In the genomic region with DNA sequence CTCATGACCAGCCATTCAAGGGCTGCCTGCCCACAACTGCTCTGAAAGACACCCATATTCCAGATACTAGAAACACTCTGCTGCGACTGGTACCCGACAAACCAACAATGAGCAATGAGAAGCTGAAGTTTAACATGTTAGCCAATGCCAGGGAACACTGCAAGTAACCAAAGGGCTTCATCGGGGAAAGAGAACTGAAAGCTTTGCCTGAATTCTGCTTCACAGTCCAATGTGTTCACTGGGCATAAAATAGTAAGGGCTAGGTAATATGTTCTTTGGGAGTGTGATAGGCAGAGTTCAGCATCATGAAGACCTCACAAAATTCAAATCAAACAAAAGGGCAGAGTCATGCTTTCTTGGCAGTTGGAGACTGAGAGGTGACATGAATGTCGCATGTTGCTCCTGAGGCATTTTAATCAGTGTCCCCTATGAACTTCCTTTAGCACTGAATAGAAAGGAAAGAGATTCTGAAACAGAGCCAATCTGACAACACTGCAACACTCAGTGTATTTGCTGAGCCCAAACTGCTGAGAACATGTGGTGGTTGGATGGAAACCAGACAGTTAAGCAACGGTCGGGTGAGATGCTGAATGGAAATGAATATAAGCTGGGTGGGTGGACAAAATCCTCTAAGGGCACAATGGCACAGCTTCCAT, we compare ENCODE assay signal across 12 cellular contexts.
DNase-seq lines count a peak whose midpoint lies in the region; ATAC-seq and TF ChIP-seq lines count a peak whose summit lies in the region.
"Had no signal": no experiment of that assay in that cellular context is flagged by ENCODE, and none has a peak within 500 bp of the region (broad histone marks: within the 10 kb centered on the region; RNA-seq: fewer than 3 reads in every experiment).

No MANE protein-coding gene starts in this region.

- H3K9me3 ChIP-seq in HCT116 (ENCODE audit: control insufficient read depth in 1 of 2, insufficient read depth in 1 of 2, low read depth in 1 of 2, low read length in 2 of 2): no peaks in the 10 kb centered on the region
- H3K9me3 ChIP-seq in right lobe of liver: no peaks in the 10 kb centered on the region
- H3K9me3 ChIP-seq: ascending aorta had no signal

- H2AFZ ChIP-seq in HCT116 (ENCODE audit: low read depth, low read length, poor library complexity, severe bottlenecking): no peak overlapping the region

- H3K9ac ChIP-seq in HCT116 (ENCODE audit: low read length): no peak overlapping the region

- ATAC-seq in HCT116 (no peak), right lobe of liver (peak; percentile 93 to 97 (median 94)), HG03378 (IDR thresholded peaks at IDR 0.05; ENCODE audit: unreplicated experiment) (no peak)
- ATAC-seq: activated T-cell treated with anti-CD3 and anti-CD28 coated beads, Interleukin-2, amount 50 U/mL, for 72 hours had no signal

- RAD21 ChIA-PET in HCT116 (lab: Charles Lee; ENCODE audit: low non-redundant PET in 1 of 2, low total read pairs in 2 of 2, uncharacterized antibody in 2 of 2, unreplicated experiment in 2 of 2): no interaction called here

- no peaks in the 10 kb centered on the region for H3K9me2 ChIP-seq in HCT116 (ENCODE audit: insufficient read depth)

- DNase-seq in AG09309 (ENCODE audit: low read depth) (peak; percentile 41), HCT116 (ENCODE audit: low read depth, low spot score) (no peak), brain microvascular endothelial cell (no peak), right lobe of liver (peak in 2 of 3 donors; percentile 22 to 69), DMS79 treated with DMSO at 0.1 percent for 48 hours (lab: John Stamatoyannopoulos, UW) (no peak), kidney tubule cell (ENCODE audit: low spot score) (no peak), GM13977 (ENCODE audit: low spot score) (no peak)
- DNase-seq: activated T-cell treated with anti-CD3 and anti-CD28 coated beads, Interleukin-2, amount 50 U/mL, for 72 hours; NCI-H1048; NCI-H510A treated with DMSO at 0.1 percent for 48 hours had no signal

- in situ Hi-C loops in brain microvascular endothelial cell (cut with HindIII; ENCODE audit: low pct_ligation_motif_present, low sequenced_read_pairs): no loop called here
- in situ Hi-C loops in GM13977 (cut with MboI; ENCODE audit: low pct_unique_long_range_greater_than_20kb, low sequenced_read_pairs, unreplicated experiment): no loop called here

- H3K36me3 ChIP-seq in HCT116 (ENCODE audit: control insufficient read depth in 1 of 2, insufficient read depth in 2 of 2, low read length in 2 of 2) (no peaks in the 10 kb centered on the region), brain microvascular endothelial cell (replicated peaks) (no peaks in the 10 kb centered on the region), right lobe of liver (no peaks in the 10 kb centered on the region)
- H3K36me3 ChIP-seq: ascending aorta had no signal

- CTCF ChIA-PET in HCT116 (lab: Charles Lee): no interaction called here

- no peaks in the 10 kb centered on the region for H4K20me1 ChIP-seq in HCT116 (ENCODE audit: insufficient read depth)

- H3K4me1 ChIP-seq in HCT116 (ENCODE audit: control insufficient read depth in 1 of 2, insufficient read depth in 2 of 2, low read length in 2 of 2) (no peaks in the 10 kb centered on the region), right lobe of liver (peaks cover 0 to 27% (median 9%) of the 10 kb centered on the region in 4 donors)

- intact Hi-C loops in HCT116 (cut with micrococcal nuclease): no loop called here
- intact Hi-C loops in right lobe of liver (cut with DNase I): no loop called here

- BruUV-seq in HCT116 (replicated peaks; lab: Mats Ljungman, UMichigan): no TSS peak

- no peak for TF ChIP-seq POLR2A in HCT116 (IDR thresholded peaks at IDR 0.05; ENCODE audit: borderline replicate concordance, extremely low read depth, insufficient read depth, insufficient read length)
- TF ChIP-seq POLR2A in right lobe of liver (IDR thresholded peaks at IDR 0.05): no peak

- 27% methylated on average over 5 of the region's 6 CpGs for WGBS in right lobe of liver (ENCODE audit: insufficient coverage, low coverage, low lambda C conversion rate, missing lambda C conversion rate)

- peaks cover 64% of the 10 kb centered on the region for H3K27me3 ChIP-seq in HCT116 (ENCODE audit: insufficient read depth, low read length)
- no peaks in the 10 kb centered on the region for H3K27me3 ChIP-seq in brain microvascular endothelial cell (replicated peaks)
- H3K27me3 ChIP-seq in right lobe of liver: no peaks in the 10 kb centered on the region
- H3K27me3 ChIP-seq: ascending aorta had no signal

- no peak overlapping the region for H3K4me3 ChIP-seq in AG09309 (ENCODE audit: control insufficient read depth, low read depth, low read length)
- H3K4me3 ChIP-seq in HCT116 (replicated peaks in 1 of 2; ENCODE audit: low read depth in 1 of 2, low read length in 2 of 2): no peak overlapping the region
- H3K4me3 ChIP-seq in brain microvascular endothelial cell (ENCODE audit: low read depth, low read length): no peak overlapping the region
- no peak overlapping the region for H3K4me3 ChIP-seq in right lobe of liver
- H3K4me3 ChIP-seq: ascending aorta had no signal

- POLR2A ChIA-PET in HCT116 (lab: Charles Lee): no interaction called here

- H3K4me2 ChIP-seq in HCT116 (ENCODE audit: low read length): no peak overlapping the region

- H3K79me2 ChIP-seq in HCT116 (ENCODE audit: insufficient read depth, low read length): no peaks in the 10 kb centered on the region

- TF ChIP-seq CTCF in AG09309 (IDR thresholded peaks at IDR 0.05; ENCODE audit: control insufficient read depth, insufficient read depth, low read depth, low read length, missing control alignments) (no peak), HCT116 (IDR thresholded peaks at IDR 0.05 in 2 of 3, conservative IDR thresholded peaks at IDR 0.05 in 1 of 3; ENCODE audit: borderline replicate concordance in 1 of 3, insufficient read depth in 1 of 3, low read depth in 2 of 3, low read length in 2 of 3) (no peak), brain microvascular endothelial cell (IDR thresholded peaks at IDR 0.05; ENCODE audit: low read depth, low read length, missing control alignments) (no peak), right lobe of liver (IDR thresholded peaks at IDR 0.05) (no peak), GM13977 (IDR thresholded peaks at IDR 0.05; ENCODE audit: extremely low read depth, insufficient read depth, missing control alignments) (no peak)

- H3K27ac ChIP-seq in HCT116 (ENCODE audit: low read depth, low read length) (no peak overlapping the region), brain microvascular endothelial cell (peak overlapping the region; percentile 74), right lobe of liver (peak overlapping the region in 2 of 3 donors; percentile 57 to 66)
- H3K27ac ChIP-seq: ascending aorta had no signal

- TF ChIP-seq RAD21 in HCT116 (IDR thresholded peaks at IDR 0.05; ENCODE audit: low read depth): no peak

TF ChIP-seq in HCT116, 20 proteins besides CTCF, POLR2A, EP300 and RAD21:
- TF ChIP-seq EZH2phosphoT487 (IDR thresholded peaks at IDR 0.05; ENCODE audit: borderline replicate concordance): no peak
- no peak for TF ChIP-seq JUND (IDR thresholded peaks at IDR 0.05)
- TF ChIP-seq CEBPB (IDR thresholded peaks at IDR 0.05; ENCODE audit: low read depth): no peak
- TF ChIP-seq YY1 (IDR thresholded peaks at IDR 0.05; ENCODE audit: extremely low read depth, insufficient replicate concordance, low read depth, low read length): no peak
- 0 out of 2 replicates have a peak, but pooled peaks have one; percentile 43 for TF ChIP-seq EZH2 (IDR thresholded peaks at IDR 0.05)

Comparison
In these comparisons a context has a peak if more than half of its experiments do, and no peak if none do; other contexts are left out.
1. DNase-seq: peak in AG09309 (single experiment) and right lobe of liver (2 of 3); none in HCT116 (single experiment), brain microvascular endothelial cell (single experiment), DMS79 treated with DMSO at 0.1 percent for 48 hours (single experiment), kidney tubule cell (single experiment) and GM13977 (single experiment).
2. ATAC-seq: peak in right lobe of liver (4 of 4); none in HCT116 (single experiment) and HG03378 (single experiment).